10 cellular contexts compared by ENCODE assay signal in genomic region chr12:93802698-93803097, GRCh38.
DNase-seq lines count a peak whose midpoint lies in the region; ATAC-seq and TF ChIP-seq lines count a peak whose summit lies in the region.
"Had no signal": no experiment of that assay in that cellular context is flagged by ENCODE, and none has a peak within 500 bp of the region (broad histone marks: within the 10 kb centered on the region; RNA-seq: fewer than 3 reads in every experiment).

No MANE protein-coding gene starts in this region.

- ATAC-seq in left lung (peak; percentile 47), GM18498 (IDR thresholded peaks at IDR 0.05; ENCODE audit: unreplicated experiment) (no peak)

- no peaks in the 10 kb centered on the region for H3K27me3 ChIP-seq in left lung
- H3K27me3 ChIP-seq in transverse colon: no peaks in the 10 kb centered on the region

- H3K27me3 Mint-ChIP-seq in T-helper 2 cell treated with Interferon-gamma antibody and Interleukin-4, amounts not matched to agents 5 μg/mL and 100 μg/mL, for 36 hours (ENCODE audit: low read depth): no peaks in the 10 kb centered on the region
- H3K27me3 Mint-ChIP-seq: dendritic cell treated with granulocyte-macrophage colony-stimulating factor and Interleukin-4, amounts not matched to agents 40 ng/mL and 50 ng/mL, for 4 days had no signal

- no peak for TF ChIP-seq EP300 in transverse colon (IDR thresholded peaks at IDR 0.05; ENCODE audit: low read depth)

- H3K27ac Mint-ChIP-seq in T-helper 2 cell treated with Interferon-gamma antibody and Interleukin-4, amounts not matched to agents 5 μg/mL and 100 μg/mL, for 36 hours: no peak overlapping the region
- H3K27ac Mint-ChIP-seq: dendritic cell treated with granulocyte-macrophage colony-stimulating factor and Interleukin-4, amounts not matched to agents 40 ng/mL and 50 ng/mL, for 4 days had no signal

- H3K27ac ChIP-seq in left lung (peak overlapping the region; percentile 3 to 53), transverse colon (peak overlapping the region; percentile 31 to 77 (median 59))

- H3K4me3 ChIP-seq in cardiac fibroblast (replicated peaks in 1 of 2; ENCODE audit: low read depth in 2 of 2, low read length in 2 of 2) (no peak overlapping the region), left lung (no peak overlapping the region), transverse colon (no peak overlapping the region)

- peak; percentile 10 for DNase-seq in DMS53 (lab: John Stamatoyannopoulos, UW)
- DNase-seq in DMS53 treated with DMSO at 0.1 percent for 48 hours (lab: John Stamatoyannopoulos, UW; ENCODE audit: unreplicated experiment): no peak
- DNase-seq in cardiac fibroblast (ENCODE audit: low read depth in 2 of 2): peak; percentile 47 to 82
- DNase-seq in left lung: no peak
- DNase-seq in transverse colon: no peak
- DNase-seq in T-helper 2 cell treated with Interferon-gamma antibody and Interleukin-4, amounts not matched to agents 5 μg/mL and 100 μg/mL, for 36 hours (ENCODE audit: low spot score): no peak
- no peak for DNase-seq in SW480 (ENCODE audit: low spot score)
- DNase-seq: stimulated activated CD4-positive, alpha-beta T cell treated with anti-CD3 and anti-CD28 coated beads, Interleukin-4, amount 100 ng/mL, for 1 hour had no signal

- in situ Hi-C loops in transverse colon (cut with MboI; ENCODE audit: low pct_ligation_motif_present in 1 of 4, low pct_unique_long_range_greater_than_20kb in 1 of 4, low sequenced_read_pairs in 3 of 4): no loop called here

- peaks cover 22% of the 10 kb centered on the region for H3K4me1 Mint-ChIP-seq in T-helper 2 cell treated with Interferon-gamma antibody and Interleukin-4, amounts not matched to agents 5 μg/mL and 100 μg/mL, for 36 hours (ENCODE audit: low read depth)

- intact Hi-C loops in left lung (cut with DNase I) (no loop called here), transverse colon (cut with DNase I; ENCODE audit: low total_unique reads) (no loop called here)

- H3K4me3 Mint-ChIP-seq in T-helper 2 cell treated with Interferon-gamma antibody and Interleukin-4, amounts not matched to agents 5 μg/mL and 100 μg/mL, for 36 hours: no peak overlapping the region
- H3K4me3 Mint-ChIP-seq: dendritic cell treated with granulocyte-macrophage colony-stimulating factor and Interleukin-4, amounts not matched to agents 40 ng/mL and 50 ng/mL, for 4 days had no signal

- H3K36me3 ChIP-seq in left lung (no peaks in the 10 kb centered on the region), transverse colon (no peaks in the 10 kb centered on the region)

- peak; percentile 28 for TF ChIP-seq CTCF in cardiac fibroblast (IDR thresholded peaks at IDR 0.05; ENCODE audit: low read depth, low read length)
- TF ChIP-seq CTCF in left lung (IDR thresholded peaks at IDR 0.05): no peak
- TF ChIP-seq CTCF in transverse colon (IDR thresholded peaks at IDR 0.05): no peak

- peaks cover 7 to 9% of the 10 kb centered on the region in 2 donors for H3K4me1 ChIP-seq in left lung
- H3K4me1 ChIP-seq in transverse colon: peaks cover 0 to 23% (median 13%) of the 10 kb centered on the region in 4 donors

- no peaks in the 10 kb centered on the region for H3K9me3 Mint-ChIP-seq in T-helper 2 cell treated with Interferon-gamma antibody and Interleukin-4, amounts not matched to agents 5 μg/mL and 100 μg/mL, for 36 hours

- H3K9me3 ChIP-seq in left lung (no peaks in the 10 kb centered on the region), transverse colon (no peaks in the 10 kb centered on the region)

- H3K36me3 Mint-ChIP-seq in T-helper 2 cell treated with Interferon-gamma antibody and Interleukin-4, amounts not matched to agents 5 μg/mL and 100 μg/mL, for 36 hours (ENCODE audit: low read depth): peaks cover 3% of the 10 kb centered on the region

- no peak for TF ChIP-seq POLR2A in transverse colon (IDR thresholded peaks at IDR 0.05)

Comparison
In these comparisons a context has a peak if more than half of its experiments do, and no peak if none do; other contexts are left out.
1. DNase-seq: peak in DMS53 (single experiment) and cardiac fibroblast (2 of 2); none in DMS53 treated with DMSO at 0.1 percent for 48 hours (single experiment), left lung (0 of 2), transverse colon (single experiment), T-helper 2 cell treated with Interferon-gamma antibody and Interleukin-4, amounts not matched to agents 5 μg/mL and 100 μg/mL, for 36 hours (single experiment) and SW480 (single experiment).